In the genomic region with DNA sequence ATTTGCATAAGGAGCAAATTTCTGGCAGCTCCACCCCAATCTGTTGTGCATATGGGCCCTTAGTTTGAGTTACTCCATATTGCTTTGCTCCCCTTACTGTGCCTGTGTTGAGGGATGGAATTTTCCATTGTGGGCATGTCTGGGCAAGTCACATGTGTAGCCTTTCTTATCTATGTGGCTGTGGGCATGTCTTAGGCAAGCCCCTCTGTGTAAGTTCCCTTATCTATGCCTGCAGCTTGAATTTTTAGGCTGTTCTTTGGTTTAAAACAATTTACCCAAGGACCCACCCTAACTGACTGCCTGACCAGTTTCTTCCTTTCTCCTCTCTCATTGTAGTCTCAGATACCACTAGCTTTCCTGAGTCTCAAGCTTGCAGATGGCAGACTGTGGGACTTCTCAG, we compare ENCODE assay signal across 1 cellular context.
TF ChIP-seq lines count a peak whose summit lies in the region.

No MANE protein-coding gene starts in this region.

TF ChIP-seq in H1, 55 proteins besides CTCF, POLR2A, EP300 and RAD21:
- TF ChIP-seq SP4 (IDR thresholded peaks at IDR 0.05; ENCODE audit: low read length) (no peak), NRF1 (IDR thresholded peaks at IDR 0.05; ENCODE audit: low read depth, low read length) (no peak)
